ENCODE assay signal across 13 cellular contexts in genomic region chr14:92472860-92473259, GRCh38. TPM values are rescaled to one million over a fixed set of nuclear protein-coding genes. Genes with fewer than 3 reads are reported as not detected.
DNase-seq lines count a peak whose midpoint lies in the region; ATAC-seq and TF ChIP-seq lines count a peak whose summit lies in the region.
"Had no signal": no experiment of that assay in that cellular context is flagged by ENCODE, and none has a peak within 500 bp of the region (broad histone marks: within the 10 kb centered on the region; RNA-seq: fewer than 3 reads in every experiment).

No MANE protein-coding gene starts in this region.

- no peak for TF ChIP-seq CTCF in MM.1S (IDR thresholded peaks at IDR 0.05; ENCODE audit: low read length)

- H3K36me3 ChIP-seq in subcutaneous abdominal adipose tissue (ENCODE audit: control insufficient read depth in 5 of 5, insufficient read depth in 5 of 5, low read length in 5 of 5) (no peaks in the 10 kb centered on the region), MM.1S (replicated peaks; ENCODE audit: insufficient read depth, low read length) (no peaks in the 10 kb centered on the region)
- H3K36me3 ChIP-seq: SJSA1 had no signal

- no peak for ATAC-seq in HG03039 (IDR thresholded peaks at IDR 0.05; ENCODE audit: unreplicated experiment)
- ATAC-seq: activated CD4-positive, alpha-beta T cell treated with anti-CD3 and anti-CD28 coated beads for 36 hours had no signal

- DNase-seq in Jurkat, Clone E6-1 (ENCODE audit: low read depth, low spot score) = peak; percentile 26
- DNase-seq in SKM-1 treated with dmso at 0.1 percent for 144 hours (lab: John Stamatoyannopoulos, UW; ENCODE audit: unreplicated experiment) (peak; percentile 48), islet precursor cell (peak; percentile 50), RKO (ENCODE audit: low spot score) (no peak), MM.1S (no peak)
- DNase-seq: activated CD4-positive, alpha-beta T cell treated with anti-CD3 and anti-CD28 coated beads for 36 hours; activated naive CD4-positive, alpha-beta T cell treated with Interleukin-2 at 50 U/mL for 16 hours; cerebellar nuclear complex; NCI-H1092; NCI-H510A had no signal

- H3F3A ChIP-seq in MM.1S (ENCODE audit: insufficient read depth, low read length) = no peaks in the 10 kb centered on the region

- no peak overlapping the region for H3K4me2 ChIP-seq in MM.1S (ENCODE audit: low read depth, low read length)

- H3K79me2 ChIP-seq in MM.1S (ENCODE audit: low read length) = no peaks in the 10 kb centered on the region

- no peak overlapping the region for H2AFZ ChIP-seq in MM.1S (ENCODE audit: low read length)

- peaks cover 0 to 31% (median 23%) of the 10 kb centered on the region in 5 donors for H3K4me1 ChIP-seq in subcutaneous abdominal adipose tissue (ENCODE audit: control insufficient read depth in 5 of 5, insufficient read depth in 5 of 5, low read length in 5 of 5)
- H3K4me1 ChIP-seq in MM.1S (ENCODE audit: low read length) = no peaks in the 10 kb centered on the region
- H3K4me1 ChIP-seq: SJSA1 had no signal

- H3K9ac ChIP-seq in subcutaneous abdominal adipose tissue (ENCODE audit: low read length in 5 of 5) (peak overlapping the region in 1 of 5 donors; percentile 16), MM.1S (ENCODE audit: low read length) (no peak overlapping the region)

- H3K27me3 ChIP-seq in subcutaneous abdominal adipose tissue (ENCODE audit: control insufficient read depth in 5 of 5, insufficient read depth in 4 of 5, low read length in 5 of 5) = no peaks in the 10 kb centered on the region
- H3K27me3 ChIP-seq in MM.1S (replicated peaks; ENCODE audit: insufficient read depth, low read length) = no peaks in the 10 kb centered on the region
- H3K27me3 ChIP-seq: SJSA1 had no signal

- H3K9me2 ChIP-seq in MM.1S (replicated peaks; ENCODE audit: insufficient read depth, low read length) = no peaks in the 10 kb centered on the region

- H3K4me3 ChIP-seq in Jurkat, Clone E6-1 (ENCODE audit: low read length) = no peak overlapping the region
- H3K4me3 ChIP-seq in subcutaneous abdominal adipose tissue (ENCODE audit: low read depth in 1 of 5, low read length in 5 of 5) = no peak overlapping the region
- H3K4me3 ChIP-seq in MM.1S (ENCODE audit: low read length) = no peak overlapping the region
- H3K4me3 ChIP-seq: SJSA1 had no signal

- H3K27ac ChIP-seq in subcutaneous abdominal adipose tissue (ENCODE audit: low read depth, low read length) = peak overlapping the region; percentile 37
- H3K27ac ChIP-seq in MM.1S (ENCODE audit: low read length) = no peak overlapping the region
- H3K27ac ChIP-seq: SJSA1 had no signal

- H3K9me3 ChIP-seq in subcutaneous abdominal adipose tissue (ENCODE audit: control insufficient read depth in 5 of 5, low read length in 5 of 5) (peaks cover 0 to 8% (median 0%) of the 10 kb centered on the region in 5 donors), MM.1S (replicated peaks; ENCODE audit: insufficient read depth, low read length) (no peaks in the 10 kb centered on the region)
- H3K9me3 ChIP-seq: SJSA1 had no signal

- no peaks in the 10 kb centered on the region for H4K20me1 ChIP-seq in MM.1S (ENCODE audit: insufficient read depth, low read length)

RNA-seq across cellular contexts. Expression of gene RIN3, which starts 40.7 kb away (rescaled TPM):
- 6.3 TPM for polyA plus RNA-seq in Jurkat, Clone E6-1 (2012; ENCODE audit: insufficient read depth, insufficient read length)

Comparison
In these comparisons a context has a peak if more than half of its experiments do, and no peak if none do; other contexts are left out.
1. DNase-seq: peak in Jurkat, Clone E6-1 (single experiment), SKM-1 treated with dmso at 0.1 percent for 144 hours (single experiment) and islet precursor cell (single experiment); none in RKO (single experiment) and MM.1S (single experiment).